ENCODE assay signal across 8 cellular contexts in the genomic region with DNA sequence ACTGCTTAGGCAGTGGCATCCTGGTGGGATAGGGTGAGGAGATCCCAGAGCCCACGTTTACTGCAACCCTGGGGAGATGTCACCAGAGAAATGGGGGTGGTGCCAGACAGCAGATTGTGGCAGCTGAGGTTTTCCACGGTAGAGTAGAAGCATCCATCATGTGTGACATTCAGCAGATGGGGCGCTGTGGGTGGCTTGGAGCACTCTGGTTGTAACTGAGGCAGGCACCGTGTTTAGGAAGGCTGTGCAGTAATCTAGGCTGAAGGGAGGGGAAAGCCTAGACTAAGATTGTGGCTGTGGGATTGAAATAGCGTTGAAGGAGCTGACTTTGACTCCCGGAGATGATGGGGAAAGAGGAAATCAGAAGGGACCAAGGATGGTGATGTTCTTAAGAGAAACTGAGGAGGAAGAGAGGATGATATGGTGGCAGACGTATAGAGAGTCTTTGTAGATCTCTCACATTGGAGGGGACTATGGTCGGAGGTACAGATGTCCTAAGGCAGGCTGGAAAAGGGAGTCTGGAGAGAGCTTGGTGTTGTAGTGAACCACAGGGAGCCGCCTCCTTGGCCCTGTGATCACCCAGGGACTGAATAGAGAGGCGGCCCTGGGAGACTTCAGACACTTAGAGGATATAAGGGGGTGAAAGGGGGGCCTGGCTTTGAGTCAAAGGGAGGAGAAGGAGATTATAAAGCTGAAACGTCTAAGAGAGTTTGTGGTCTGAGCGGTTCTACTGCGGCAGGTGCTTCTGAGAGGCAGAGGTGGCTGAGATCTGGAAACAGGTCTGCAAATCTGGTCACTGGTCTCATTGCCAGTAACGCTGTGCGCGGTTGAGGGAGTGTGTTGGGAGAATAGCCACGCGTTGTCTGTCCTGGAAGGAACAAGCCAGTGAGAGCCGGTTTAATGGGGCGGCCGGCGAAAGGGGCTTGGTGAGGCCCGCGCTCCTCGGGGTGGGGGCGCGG. TPM values are rescaled to one million over a fixed set of nuclear protein-coding genes. Genes with fewer than 3 reads are reported as not detected.
DNase-seq lines count a peak whose midpoint lies in the region; ATAC-seq and TF ChIP-seq lines count a peak whose summit lies in the region.

No MANE protein-coding gene starts in this region.

- peak overlapping the region; percentile 99 for H3K4me2 ChIP-seq in skeletal muscle satellite cell (ENCODE audit: low read length)

- peak; percentile 11 for ATAC-seq in GM21360 (IDR thresholded peaks at IDR 0.05; ENCODE audit: unreplicated experiment)
- ATAC-seq in activated naive CD4-positive, alpha-beta T cell treated with anti-CD3 and anti-CD28 coated beads, Interleukin-2, amount 50 U/mL, for 72 hours, result peak; percentile 27 to 34
- ATAC-seq in GM21367 (IDR thresholded peaks at IDR 0.05; ENCODE audit: unreplicated experiment), result no peak

- no peak for TF ChIP-seq CTCF in NB4 (IDR thresholded peaks at IDR 0.05; ENCODE audit: low read depth, low read length)

- no peaks in the 10 kb centered on the region for H3K9me3 Mint-ChIP-seq in activated naive CD4-positive, alpha-beta T cell treated with anti-CD3 and anti-CD28 coated beads, Interleukin-2, amount 50 U/mL, for 72 hours

- H3K36me3 ChIP-seq in skeletal muscle satellite cell (ENCODE audit: insufficient read depth, low read length), result peaks cover 3% of the 10 kb centered on the region

- peak overlapping the region; percentile 63 for H3K4me3 ChIP-seq in NB4 (ENCODE audit: low read depth, low read length)
- H3K4me3 ChIP-seq in iPS-11a (ENCODE audit: low read depth, low read length), result peak overlapping the region; percentile 78
- H3K4me3 ChIP-seq in skeletal muscle satellite cell (ENCODE audit: low read length), result peak overlapping the region; percentile 73

- no peaks in the 10 kb centered on the region for H3K9me3 ChIP-seq in skeletal muscle satellite cell (replicated peaks; ENCODE audit: low read length)

- H3K27ac Mint-ChIP-seq in activated naive CD4-positive, alpha-beta T cell treated with anti-CD3 and anti-CD28 coated beads, Interleukin-2, amount 50 U/mL, for 72 hours, result peak overlapping the region; percentile 44 to 76

- no peaks in the 10 kb centered on the region for H3K27me3 ChIP-seq in skeletal muscle satellite cell (ENCODE audit: control insufficient read depth, insufficient read depth, low read length)

- peak; percentile 16 for DNase-seq in AG20443 (ENCODE audit: low spot score)
- no peak for DNase-seq in NB4 (ENCODE audit: low read depth)
- DNase-seq in activated naive CD4-positive, alpha-beta T cell treated with anti-CD3 and anti-CD28 coated beads, Interleukin-2, amount 50 U/mL, for 72 hours (ENCODE audit: low spot score in 2 of 2), result peak in 1 of 2 donors; percentile 46
- DNase-seq in NCI-H1694 treated with DMSO at 0.1 percent for 48 hours (lab: John Stamatoyannopoulos, UW), result no peak

- no peak for TF ChIP-seq POLR2A in NB4 (IDR thresholded peaks at IDR 0.05; ENCODE audit: extremely low read depth, insufficient read length)

- peaks cover 6 to 10% of the 10 kb centered on the region in 2 donors for H3K36me3 Mint-ChIP-seq in activated naive CD4-positive, alpha-beta T cell treated with anti-CD3 and anti-CD28 coated beads, Interleukin-2, amount 50 U/mL, for 72 hours

- peak overlapping the region; percentile 82 for H3K9ac ChIP-seq in skeletal muscle satellite cell (ENCODE audit: low read depth, low read length)

- H3K4me1 ChIP-seq in skeletal muscle satellite cell (ENCODE audit: control insufficient read depth, insufficient read depth, low read length), result peaks cover 50% of the 10 kb centered on the region

RNA-seq across cellular contexts. Expression of a gene that starts 0.8 kb away (rescaled TPM):
- 10 to 100 TPM; 11.0 to 24.2 TPM for total RNA-seq in activated naive CD4-positive, alpha-beta T cell treated with anti-CD3 and anti-CD28 coated beads, Interleukin-2, amount 50 U/mL, for 72 hours
- total RNA-seq in skeletal muscle satellite cell (2012; rRNA removed), result 8.7 and 39.0 TPM in 2 replicates

RNA-seq across cellular contexts. Expression of a gene that starts 45.6 kb away (rescaled TPM):
- total RNA-seq in activated naive CD4-positive, alpha-beta T cell treated with anti-CD3 and anti-CD28 coated beads, Interleukin-2, amount 50 U/mL, for 72 hours, result 1,000 to 10,000 TPM; 2,668 to 4,981 TPM
- total RNA-seq in skeletal muscle satellite cell (2012; rRNA removed), result 52.2 and 195 TPM in 2 replicates
